Comparison of ENCODE assay signal across 27 cellular contexts in genomic region chr15:97143847-97144711, GRCh38.
"Had no signal": no experiment of that assay in that cellular context is flagged by ENCODE, and none has a peak within 500 bp of the region (broad histone marks: within the 10 kb centered on the region; RNA-seq: fewer than 3 reads in every experiment).

No MANE protein-coding gene starts in this region.

- H3K9me3 ChIP-seq: pancreas, prostate gland, suprapubic skin, thoracic aorta, tibial artery, upper lobe of right lung had no signal

- H3K4me1 ChIP-seq: left ventricle myocardium inferior, pancreas, prostate gland, stomach, suprapubic skin, tibial artery, upper lobe of right lung had no signal

- H3K27me3 ChIP-seq: stomach, suprapubic skin, tibial artery, upper lobe of right lung had no signal

- H3K27ac ChIP-seq: left ventricle myocardium inferior, pancreas, prostate gland, skin epidermis, stomach, suprapubic skin, thoracic aorta, tibial artery, upper lobe of right lung had no signal

- DNase-seq: islet precursor cell; left ventricle myocardium inferior; mesendoderm; naive B cell; natural killer cell; nephron progenitor cell; nucleus accumbens; pancreas; retina; right cardiac atrium; stimulated activated CD4-positive, alpha-beta T cell treated with anti-CD3 and anti-CD28 coated beads, Interleukin-12 subunit alpha, Interleukin-12 subunit beta, amount 100 ng/mL, for 4 hours; stimulated activated CD4-positive, alpha-beta T cell treated with anti-CD3 and anti-CD28 coated beads, Interleukin-15, amount 100 ng/mL, for 24 hours; stimulated activated CD4-positive, alpha-beta T cell treated with anti-CD3 and anti-CD28 coated beads, Interleukin-2, amount 100 ng/mL, for 24 hours; stimulated activated CD4-positive, alpha-beta T cell treated with anti-CD3 and anti-CD28 coated beads, Interleukin-4, amount 100 ng/mL, for 1 hour; stimulated activated naive B cell treated with anti-CD40 and anti-IgM and Interleukin-4, amounts not matched to agents 10 μg/mL and 1 μg/mL and 100 μg/mL, for 72 hours; stimulated activated naive CD8-positive, alpha-beta T cell treated with anti-CD3 and anti-CD28 coated beads, Interleukin-15, Interleukin-2, amounts not matched to agents 100 U/mL and 50 U/mL, for 24 hours; stomach; tibial artery; trophoblast cell; upper lobe of right lung had no signal

- H3K27ac Mint-ChIP-seq: mesothelial cell of epicardium; naive B cell; natural killer cell; nephron progenitor cell; stimulated activated naive B cell treated with anti-CD40 and anti-IgM and Interleukin-4, amounts not matched to agents 10 μg/mL and 1 μg/mL and 100 μg/mL, for 72 hours had no signal

- H3K4me1 Mint-ChIP-seq: naive B cell; natural killer cell; stimulated activated naive B cell treated with anti-CD40 and anti-IgM and Interleukin-4, amounts not matched to agents 10 μg/mL and 1 μg/mL and 100 μg/mL, for 72 hours had no signal

- ATAC-seq: natural killer cell; pancreas; right cardiac atrium; sciatic nerve; stimulated activated naive B cell treated with anti-CD40 and anti-IgM and Interleukin-4, amounts not matched to agents 10 μg/mL and 1 μg/mL and 100 μg/mL, for 72 hours; stimulated activated naive CD8-positive, alpha-beta T cell treated with anti-CD3 and anti-CD28 coated beads, Interleukin-15, Interleukin-2, amounts not matched to agents 100 U/mL and 50 U/mL, for 24 hours; upper lobe of right lung had no signal

- H3K36me3 ChIP-seq: left ventricle myocardium inferior, pancreas, prostate gland, stomach, suprapubic skin, thoracic aorta, tibial artery, upper lobe of right lung had no signal

- H3K4me3 Mint-ChIP-seq: mesothelial cell of epicardium; naive B cell; natural killer cell; nephron progenitor cell; stimulated activated naive B cell treated with anti-CD40 and anti-IgM and Interleukin-4, amounts not matched to agents 10 μg/mL and 1 μg/mL and 100 μg/mL, for 72 hours had no signal

- H3K27me3 Mint-ChIP-seq: naive B cell; stimulated activated naive B cell treated with anti-CD40 and anti-IgM and Interleukin-4, amounts not matched to agents 10 μg/mL and 1 μg/mL and 100 μg/mL, for 72 hours had no signal

- H3K4me3 ChIP-seq: left ventricle myocardium inferior, lung, pancreas, prostate gland, skin epidermis, stomach, suprapubic skin, thoracic aorta, tibial artery, upper lobe of right lung had no signal

- H3K36me3 Mint-ChIP-seq: mesothelial cell of epicardium; naive B cell; natural killer cell; stimulated activated naive B cell treated with anti-CD40 and anti-IgM and Interleukin-4, amounts not matched to agents 10 μg/mL and 1 μg/mL and 100 μg/mL, for 72 hours had no signal
